In the genomic region with DNA sequence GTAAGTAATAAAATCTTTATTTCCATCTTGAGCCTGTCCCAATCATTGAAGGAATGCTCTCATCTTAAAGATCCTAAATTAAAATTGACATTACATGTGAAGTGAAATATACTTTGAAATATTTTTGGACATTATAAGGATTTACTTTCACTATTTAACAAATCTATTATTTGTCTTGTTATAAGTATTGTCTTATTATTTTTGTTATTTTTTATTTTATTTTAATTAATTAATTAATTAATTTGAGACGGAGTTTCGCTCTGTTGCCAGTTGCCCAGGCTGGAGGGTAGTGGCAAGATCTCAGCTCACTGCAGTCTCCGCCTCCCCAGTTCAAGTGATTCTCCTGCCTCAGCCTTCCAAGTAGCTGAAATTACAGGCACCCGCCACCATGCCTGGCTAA, we compare ENCODE assay signal across 23 cellular contexts.
"Had no signal": no experiment of that assay in that cellular context is flagged by ENCODE, and none has a peak within 500 bp of the region (broad histone marks: within the 10 kb centered on the region; RNA-seq: fewer than 3 reads in every experiment).

No MANE protein-coding gene starts in this region.

- H3K4me1 ChIP-seq: parathyroid adenoma, psoas muscle, right lobe of liver, stomach, thyroid gland, tibial nerve, vagina had no signal

- ATAC-seq: natural killer cell treated with Interleukin-12 subunit alpha and Interleukin-12 subunit beta and Interleukin-15 and Interleukin-18, amount 100 ng/mL, for 72 hours; psoas muscle; right cardiac atrium; right lobe of liver; stimulated activated effector memory CD8-positive, alpha-beta T cell treated with anti-CD3 and anti-CD28 coated beads, Interleukin-12 subunit alpha, Interleukin-12 subunit beta, amount 100 ng/mL, for 72 hours; stimulated activated naive B cell treated with anti-CD40 and anti-IgM and Interleukin-4, amounts not matched to agents 10 μg/mL and 1 μg/mL and 100 μg/mL, for 72 hours had no signal

- H3K27me3 ChIP-seq: neutrophil, right lobe of liver, sigmoid colon, stomach, thyroid gland, tibial nerve, upper lobe of left lung, vagina had no signal

- DNase-seq: nucleus accumbens; psoas muscle; right cardiac atrium; right lobe of liver; sigmoid colon; stimulated activated CD4-positive, alpha-beta T cell treated with anti-CD3 and anti-CD28 coated beads, Interleukin-15, amount 100 ng/mL, for 24 hours; stimulated activated CD4-positive, alpha-beta T cell treated with anti-CD3 and anti-CD28 coated beads, Interleukin-2, amount 100 ng/mL, for 24 hours; stimulated activated CD4-positive, alpha-beta T cell treated with anti-CD3 and anti-CD28 coated beads, Interleukin-2, amount 100 ng/mL, for 48 hours; stimulated activated CD4-positive, alpha-beta T cell treated with anti-CD3 and anti-CD28 coated beads, Interleukin-4, amount 100 ng/mL, for 24 hours; stimulated activated naive B cell treated with anti-CD40 and anti-IgM and Interleukin-4, amounts not matched to agents 10 μg/mL and 1 μg/mL and 100 μg/mL, for 72 hours; stimulated activated naive CD4-positive, alpha-beta T cell treated with Interleukin-2 at 50 U/mL for 16 hours; stomach; thyroid gland; trophoblast cell; upper lobe of left lung had no signal

- H3K4me3 ChIP-seq: psoas muscle, right lobe of liver, sigmoid colon, stomach, thoracic aorta, thyroid gland, tibial nerve, upper lobe of left lung, vagina had no signal

- FAIRE-seq: small intestine had no signal

- H3K36me3 ChIP-seq: sigmoid colon, thoracic aorta, thyroid gland had no signal

- H3K9me3 ChIP-seq: neutrophil, psoas muscle, right lobe of liver, sigmoid colon, stomach, thoracic aorta, thyroid gland, tibial nerve, upper lobe of left lung, vagina had no signal

- H3K27ac ChIP-seq: neutrophil, parathyroid adenoma, psoas muscle, right lobe of liver, sigmoid colon, stomach, thoracic aorta, thyroid gland, tibial nerve, upper lobe of left lung, vagina had no signal
